31 cellular contexts compared by ENCODE assay signal in the genomic region with DNA sequence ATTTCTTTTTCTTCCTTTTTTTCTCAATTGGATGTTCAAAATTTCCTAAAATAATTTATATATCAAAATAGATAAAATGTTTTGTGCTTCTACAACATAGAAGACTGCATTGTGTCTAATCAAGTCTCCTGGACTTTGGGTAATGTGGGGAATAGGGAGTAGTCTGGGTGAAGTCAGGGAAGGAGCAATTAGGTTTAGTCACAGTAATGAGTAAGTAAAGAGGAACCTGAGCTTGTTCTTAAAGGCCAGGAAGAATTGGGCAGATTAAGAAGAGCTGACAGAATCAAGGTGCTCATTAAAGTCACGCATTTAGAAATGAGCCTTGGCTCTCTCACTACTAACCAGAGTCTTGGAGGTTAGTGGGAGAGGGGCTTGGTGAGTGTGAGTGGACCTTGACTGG.
"Had no signal": no experiment of that assay in that cellular context is flagged by ENCODE, and none has a peak within 500 bp of the region (broad histone marks: within the 10 kb centered on the region; RNA-seq: fewer than 3 reads in every experiment).

No MANE protein-coding gene starts in this region.

- H3K4me2 ChIP-seq: neural progenitor cell had no signal

- H3K9ac ChIP-seq: neural progenitor cell had no signal

- H3K36me3 ChIP-seq: adrenal gland, cardiac muscle cell, colonic mucosa, heart left ventricle, left lung, neural progenitor cell, thoracic aorta, WERI-Rb-1 had no signal

- H3K27me3 ChIP-seq: adrenal gland, body of pancreas, cardiac muscle cell, colonic mucosa, foreskin keratinocyte, heart left ventricle, left lung, neural progenitor cell had no signal

- H3K27ac ChIP-seq: adrenal gland, body of pancreas, cardiac muscle cell, colonic mucosa, foreskin keratinocyte, heart left ventricle, left lung, neural progenitor cell, thoracic aorta, WERI-Rb-1 had no signal

- ATAC-seq: activated CD4-positive, CD25-positive, alpha-beta regulatory T cell treated with anti-CD3 and anti-CD28 coated beads, Interleukin-2, amount 50 U/mL, for 24 hours; body of pancreas; foreskin keratinocyte; heart left ventricle; left lung; natural killer cell; right cardiac atrium; stimulated activated effector memory CD8-positive, alpha-beta T cell treated with anti-CD3 and anti-CD28 coated beads, Interleukin-12 subunit alpha, Interleukin-12 subunit beta, amount 100 ng/mL, for 72 hours had no signal

- H3K9me3 ChIP-seq: adrenal gland, body of pancreas, colonic mucosa, heart left ventricle, left lung, thoracic aorta had no signal

- H2AFZ ChIP-seq: neural progenitor cell had no signal

- H3K4me1 ChIP-seq: adrenal gland, colonic mucosa, foreskin keratinocyte, heart left ventricle, left lung, neural progenitor cell had no signal

- H3K4me3 ChIP-seq: adrenal gland, body of pancreas, cardiac muscle cell, colonic mucosa, heart left ventricle, left lung, lung, neural progenitor cell, thoracic aorta had no signal

- DNase-seq: activated CD4-positive, alpha-beta T cell treated with anti-CD3 and anti-CD28 coated beads for 48 hours; activated CD4-positive, alpha-beta T cell treated with anti-CD3 and anti-CD28 coated beads, Interleukin-2, amount 50 U/mL, for 48 hours; activated CD8-positive, alpha-beta memory T cell treated with anti-CD3 and anti-CD28 coated beads for 24 hours; activated effector memory CD4-positive, alpha-beta T cell treated with anti-CD3 and anti-CD28 coated beads, Interleukin-2, amount 50 U/mL, for 16 hours; activated naive CD4-positive, alpha-beta T cell treated with anti-CD3 and anti-CD28 coated beads for 36 hours; activated naive CD8-positive, alpha-beta T cell treated with anti-CD3 and anti-CD28 coated beads for 36 hours; adrenal gland; aorta; body of pancreas; cerebellar nuclear complex; colonic mucosa; effector memory CD4-positive, alpha-beta T cell; erythroblast; foreskin keratinocyte; heart left ventricle; left lung; mesendoderm; natural killer cell; occipital lobe; right cardiac atrium; stimulated activated CD4-positive, alpha-beta T cell treated with anti-CD3 and anti-CD28 coated beads, Interleukin-12 subunit alpha, Interleukin-12 subunit beta, amount 100 ng/mL, for 4 hours; stimulated activated CD4-positive, alpha-beta T cell treated with anti-CD3 and anti-CD28 coated beads, Interleukin-4, amount 100 ng/mL, for 1 hour; T-helper 9 cell; trophoblast cell; WERI-Rb-1 had no signal
